ENCODE assay signal across 8 cellular contexts in the genomic region with DNA sequence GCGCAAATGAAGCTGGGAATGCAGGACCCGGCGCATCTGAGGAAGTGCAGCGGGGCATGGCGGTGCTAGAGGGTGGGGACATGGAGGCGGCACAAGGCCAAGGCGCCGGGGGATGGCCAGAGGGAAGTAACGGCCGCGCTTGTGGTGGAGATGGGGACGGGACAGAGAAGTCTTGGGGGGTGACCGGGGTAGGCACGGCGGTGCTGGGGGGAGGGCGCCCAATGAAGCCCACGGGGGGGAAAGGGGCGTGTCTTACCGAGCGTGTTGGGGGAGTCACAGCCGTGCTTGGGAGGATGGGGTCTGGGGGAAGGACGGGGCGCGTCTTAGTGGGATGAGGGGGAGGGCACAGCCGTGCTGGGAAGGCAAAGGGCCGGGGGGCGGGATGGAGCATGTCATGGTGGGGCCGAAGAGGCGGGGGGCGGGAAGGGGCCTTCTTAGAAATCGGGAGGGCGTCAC. TPM values are rescaled to one million over a fixed set of nuclear protein-coding genes. Genes with fewer than 3 reads are reported as not detected.
DNase-seq lines count a peak whose midpoint lies in the region; ATAC-seq and TF ChIP-seq lines count a peak whose summit lies in the region.

No MANE protein-coding gene starts in this region.

- TF ChIP-seq CTCF in activated CD8-positive, alpha-beta T cell treated with anti-CD3 and anti-CD28 coated beads for 36 hours (IDR thresholded peaks at IDR 0.05): no peak

- H3K79me2 ChIP-seq in trophoblast cell (ENCODE audit: control insufficient read depth, insufficient read depth, low read length, poor library complexity): peaks cover 6% of the 10 kb centered on the region

- H2AK5ac ChIP-seq in trophoblast cell (ENCODE audit: low read length): peak overlapping the region; percentile 79

- POLR2A ChIA-PET in activated CD8-positive, alpha-beta T cell treated with anti-CD3 and anti-CD28 coated beads for 36 hours (lab: Charles Lee): no interaction called here

- H3K9ac ChIP-seq in trophoblast cell (ENCODE audit: low read length): no peak overlapping the region

- H3K4ac ChIP-seq in trophoblast cell (ENCODE audit: low read depth, low read length): peak overlapping the region; percentile 86

- peak overlapping the region; percentile 69 for H3K4me2 ChIP-seq in trophoblast cell (ENCODE audit: low read length)

- H3K27ac Mint-ChIP-seq in activated CD8-positive, alpha-beta T cell treated with anti-CD3 and anti-CD28 coated beads for 36 hours: no peak overlapping the region

- peak overlapping the region; percentile 88 for H2BK5ac ChIP-seq in trophoblast cell (ENCODE audit: low read depth, low read length, poor library complexity)

- DNase-seq in DMS114 treated with DMSO at 0.1 percent for 48 hours (lab: John Stamatoyannopoulos, UW; ENCODE audit: unreplicated experiment) (peak; percentile 48), cardiac septum (ENCODE audit: low spot score) (peak; percentile 88), trophoblast cell (peak; percentile 28 to 49), retina (no peak)
- DNase-seq in activated CD8-positive, alpha-beta T cell treated with anti-CD3 and anti-CD28 coated beads for 36 hours: no peak
- no peak for DNase-seq in stimulated activated naive CD4-positive, alpha-beta T cell (lab: John Stamatoyannopoulos, UW)
- no peak for DNase-seq in stimulated activated CD4-positive, alpha-beta T cell treated with anti-CD3 and anti-CD28 coated beads, Interleukin-12 subunit alpha, Interleukin-12 subunit beta, amount 100 ng/mL, for 4 hours

- H3K27me3 Mint-ChIP-seq in activated CD8-positive, alpha-beta T cell treated with anti-CD3 and anti-CD28 coated beads for 36 hours: peaks cover 5% of the 10 kb centered on the region

- H2AFZ ChIP-seq in trophoblast cell (ENCODE audit: insufficient read depth, low read length, poor library complexity): peak overlapping the region; percentile 83

- H3K4me1 Mint-ChIP-seq in activated CD8-positive, alpha-beta T cell treated with anti-CD3 and anti-CD28 coated beads for 36 hours (ENCODE audit: low read depth): no peaks in the 10 kb centered on the region

- no peaks in the 10 kb centered on the region for H3K27me3 ChIP-seq in trophoblast cell (ENCODE audit: insufficient read depth, low read length)

- peak overlapping the region; percentile 92 for H3K14ac ChIP-seq in trophoblast cell (ENCODE audit: low read length)

- H3K4me1 ChIP-seq in trophoblast cell (ENCODE audit: control insufficient read depth in 1 of 2, insufficient read depth in 2 of 2, low read length in 2 of 2): no peaks in the 10 kb centered on the region

- peak overlapping the region; percentile 68 for H3K4me3 ChIP-seq in trophoblast cell (ENCODE audit: low read depth, low read length)

- H2BK120ac ChIP-seq in trophoblast cell (ENCODE audit: insufficient read depth, low read length, poor library complexity): peak overlapping the region; percentile 86

- H4K12ac ChIP-seq in trophoblast cell (ENCODE audit: low read depth, low read length): peak overlapping the region; percentile 93

- no peak overlapping the region for H3K23ac ChIP-seq in trophoblast cell (ENCODE audit: low read length)

- H3K9me3 Mint-ChIP-seq in activated CD8-positive, alpha-beta T cell treated with anti-CD3 and anti-CD28 coated beads for 36 hours: peaks cover 2% of the 10 kb centered on the region

- no peaks in the 10 kb centered on the region for H3K36me3 ChIP-seq in trophoblast cell (ENCODE audit: control insufficient read depth in 1 of 2, insufficient read depth in 2 of 2, low read length in 2 of 2)

- H3K18ac ChIP-seq in trophoblast cell (ENCODE audit: low read length): peak overlapping the region; percentile 86

- H3K27ac ChIP-seq in trophoblast cell (ENCODE audit: low read depth, low read length): peak overlapping the region; percentile 76

- H4K91ac ChIP-seq in trophoblast cell (ENCODE audit: low read depth, low read length): peak overlapping the region; percentile 96

- H3K79me1 ChIP-seq in trophoblast cell (ENCODE audit: low read length): peaks cover 14% of the 10 kb centered on the region

- CTCF ChIA-PET in activated CD8-positive, alpha-beta T cell treated with anti-CD3 and anti-CD28 coated beads for 36 hours (lab: Charles Lee): no interaction called here

- no peaks in the 10 kb centered on the region for H3K36me3 Mint-ChIP-seq in activated CD8-positive, alpha-beta T cell treated with anti-CD3 and anti-CD28 coated beads for 36 hours (ENCODE audit: low read depth)

- H4K8ac ChIP-seq in trophoblast cell (ENCODE audit: low read depth, low read length): peak overlapping the region; percentile 95

- intact Hi-C loops in activated CD8-positive, alpha-beta T cell treated with anti-CD3 and anti-CD28 coated beads for 36 hours (cut with micrococcal nuclease): no loop called here
- intact Hi-C loops in cardiac septum (cut with DNase I): no loop called here

- H3K4me3 Mint-ChIP-seq in activated CD8-positive, alpha-beta T cell treated with anti-CD3 and anti-CD28 coated beads for 36 hours: peak overlapping the region; percentile 38

- ATAC-seq in activated CD8-positive, alpha-beta T cell treated with anti-CD3 and anti-CD28 coated beads for 36 hours: peak; percentile 5
- no peak for ATAC-seq in GM21786 (IDR thresholded peaks at IDR 0.05; ENCODE audit: unreplicated experiment)

- peak overlapping the region; percentile 40 for H2BK12ac ChIP-seq in trophoblast cell (ENCODE audit: low read length)

- WGBS in trophoblast cell (ENCODE audit: extremely low coverage, insufficient coverage, insufficient read length): no CpG with 5 or more reads among the region's 32 CpGs

- peaks cover 3% of the 10 kb centered on the region for H3K9me3 ChIP-seq in trophoblast cell (ENCODE audit: insufficient read depth, low read depth, low read length)

RNA-seq across cellular contexts. Expression of a gene that starts 1.0 kb away (rescaled TPM):
- 1 to 10 TPM in 1 of 2 experiments, under 1 TPM in 1; 0.98 to 1.2 TPM for total RNA-seq in activated CD8-positive, alpha-beta T cell treated with anti-CD3 and anti-CD28 coated beads for 36 hours
- total RNA-seq in cardiac septum: 15.7 TPM
- polyA plus RNA-seq in trophoblast cell (2013): 12.1 and 12.5 TPM in 2 replicates

Comparison
In these comparisons a context has a peak if more than half of its experiments do, and no peak if none do; other contexts are left out.
1. DNase-seq: peak in DMS114 treated with DMSO at 0.1 percent for 48 hours (single experiment), cardiac septum (single experiment) and trophoblast cell (2 of 2); none in activated CD8-positive, alpha-beta T cell treated with anti-CD3 and anti-CD28 coated beads for 36 hours (single experiment), stimulated activated naive CD4-positive, alpha-beta T cell (0 of 6), retina (single experiment) and stimulated activated CD4-positive, alpha-beta T cell treated with anti-CD3 and anti-CD28 coated beads, Interleukin-12 subunit alpha, Interleukin-12 subunit beta, amount 100 ng/mL, for 4 hours (single experiment).